1 cellular context compared by ENCODE assay signal in the genomic region with DNA sequence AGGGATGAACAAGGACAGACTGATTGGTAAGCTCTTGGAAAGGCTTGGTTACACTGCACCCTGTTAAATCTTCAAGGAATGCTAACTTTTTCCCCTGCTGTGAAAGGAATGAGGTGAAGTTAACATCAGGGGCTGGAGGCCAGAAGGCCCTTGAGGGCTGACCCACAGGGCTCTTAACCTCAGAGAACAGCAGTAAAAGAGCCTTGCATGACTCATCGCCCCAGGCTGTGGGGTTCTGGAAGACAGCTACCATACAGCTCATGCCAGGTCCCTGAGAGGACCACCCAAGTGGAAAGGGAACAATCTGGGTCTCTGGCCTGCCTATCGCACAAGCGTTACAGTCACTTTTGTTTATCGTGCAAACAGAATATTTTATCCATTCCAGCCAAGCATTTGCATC.
TF ChIP-seq lines count a peak whose summit lies in the region.

No MANE protein-coding gene starts in this region.

TF ChIP-seq in A549, 52 proteins besides CTCF, POLR2A, EP300 and RAD21:
- TF ChIP-seq FOSL2 (IDR thresholded peaks at IDR 0.05) = no peak
- peak; percentile 11; the same call in 1 of the 2 replicates for TF ChIP-seq FOSL2 (CRISPR knock-in tag; IDR thresholded peaks at IDR 0.05)
- no peak for TF ChIP-seq NPAS2 (CRISPR knock-in tag; IDR thresholded peaks at IDR 0.05; ENCODE audit: borderline replicate concordance)
